In the genomic region with DNA sequence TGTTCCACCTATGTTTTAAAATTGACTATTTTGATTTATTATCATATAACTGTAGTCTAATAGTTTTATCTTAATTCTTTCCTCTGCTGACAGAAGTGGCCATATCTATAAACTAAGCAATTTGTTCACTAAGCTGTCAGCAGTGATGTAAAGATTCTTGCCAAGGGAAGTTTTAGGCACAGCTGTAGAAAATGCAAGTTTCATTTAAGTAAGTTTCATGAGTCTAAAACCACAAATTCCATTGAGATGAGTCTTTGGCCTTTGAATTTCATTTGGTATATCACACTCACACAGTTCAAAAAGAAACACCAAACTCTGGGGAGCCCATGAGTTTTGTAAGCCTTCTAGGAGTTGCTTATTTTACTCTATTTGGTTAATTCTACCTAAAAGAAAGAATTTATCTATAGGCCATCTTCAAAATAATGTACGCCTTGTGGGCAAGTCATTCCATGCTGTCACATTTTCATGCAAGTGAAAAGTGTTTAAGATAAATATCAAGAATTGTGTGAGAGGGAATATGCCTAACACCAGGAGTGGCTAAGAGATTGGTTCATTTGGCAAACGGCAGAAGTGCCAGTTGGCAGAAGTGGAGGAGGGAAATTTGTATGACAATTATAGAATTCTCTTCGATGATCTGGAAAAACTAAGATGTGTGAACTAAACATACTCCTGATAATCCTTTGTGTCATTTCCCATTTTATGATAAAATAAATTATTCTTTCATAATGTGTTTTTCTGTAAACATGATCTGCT, we compare ENCODE assay signal across 13 cellular contexts.
DNase-seq lines count a peak whose midpoint lies in the region; ATAC-seq and TF ChIP-seq lines count a peak whose summit lies in the region.
"Had no signal": no experiment of that assay in that cellular context is flagged by ENCODE, and none has a peak within 500 bp of the region (broad histone marks: within the 10 kb centered on the region; RNA-seq: fewer than 3 reads in every experiment).

No MANE protein-coding gene starts in this region.

- DNase-seq in HS-27A (ENCODE audit: low read depth), result peak; percentile 83
- peak; percentile 73 for DNase-seq in amniotic epithelial cell (ENCODE audit: low read depth)
- DNase-seq in foreskin keratinocyte, result peak; percentile 40 to 65
- DNase-seq in activated T-cell treated with anti-CD3 and anti-CD28 coated beads, Interleukin-2, amount 50 U/mL, for 1 hour, result no peak
- no peak for DNase-seq in NCI-H1105 treated with DMSO at 0.1 percent for 48 hours (lab: John Stamatoyannopoulos, UW)
- DNase-seq in NCI-H146 (lab: John Stamatoyannopoulos, UW), result no peak
- DNase-seq: activated naive CD4-positive, alpha-beta T cell treated with anti-CD3 and anti-CD28 coated beads, Interleukin-2, amount 50 U/mL, for 16 hours; naive B cell; spleen had no signal

- ATAC-seq in foreskin keratinocyte (peak; percentile 43), HG02759 (IDR thresholded peaks at IDR 0.05; ENCODE audit: unreplicated experiment) (no peak)
- ATAC-seq: A549 had no signal

- no peak for TF ChIP-seq CTCF in foreskin keratinocyte (conservative IDR thresholded peaks at IDR 0.05)

- H3K27ac ChIP-seq in ACC112 (ENCODE audit: low read depth, low read length) (peak overlapping the region; percentile 72), foreskin keratinocyte (no peak overlapping the region)
- H3K27ac ChIP-seq: A549, PC-9, spleen had no signal

- no peak overlapping the region for H3K4me3 ChIP-seq in ACC112 (ENCODE audit: low read depth, low read length)
- H3K4me3 ChIP-seq: A549, PC-9, spleen had no signal

- no peaks in the 10 kb centered on the region for H3K36me3 ChIP-seq in ACC112 (ENCODE audit: insufficient read depth, low read length)
- H3K36me3 ChIP-seq: spleen had no signal

- peaks cover 14% of the 10 kb centered on the region for H3K4me1 ChIP-seq in ACC112 (ENCODE audit: control insufficient read depth, insufficient read depth, low read length, unreplicated experiment)
- no peaks in the 10 kb centered on the region for H3K4me1 ChIP-seq in foreskin keratinocyte
- H3K4me1 ChIP-seq: A549, spleen had no signal

- H3K27me3 ChIP-seq in ACC112 (ENCODE audit: insufficient read depth, low read length), result no peaks in the 10 kb centered on the region
- no peaks in the 10 kb centered on the region for H3K27me3 ChIP-seq in foreskin keratinocyte
- H3K27me3 ChIP-seq: spleen had no signal

- H2AFZ ChIP-seq in ACC112 (ENCODE audit: low read length, unreplicated experiment), result peak overlapping the region; percentile 73
- H2AFZ ChIP-seq: PC-9 had no signal

- no peaks in the 10 kb centered on the region for H3K79me2 ChIP-seq in ACC112 (ENCODE audit: control insufficient read depth, insufficient read depth, low read length, unreplicated experiment)

Comparison
In these comparisons a context has a peak if more than half of its experiments do, and no peak if none do; other contexts are left out.
1. DNase-seq: peak in HS-27A (single experiment), amniotic epithelial cell (single experiment) and foreskin keratinocyte (2 of 2); none in activated T-cell treated with anti-CD3 and anti-CD28 coated beads, Interleukin-2, amount 50 U/mL, for 1 hour (single experiment), NCI-H1105 treated with DMSO at 0.1 percent for 48 hours (single experiment) and NCI-H146 (single experiment).